8 cellular contexts compared by ENCODE assay signal in genomic region chr9:129990269-129991005, GRCh38. TPM values are rescaled to one million over a fixed set of nuclear protein-coding genes. Genes with fewer than 3 reads are reported as not detected.
DNase-seq lines count a peak whose midpoint lies in the region; ATAC-seq and TF ChIP-seq lines count a peak whose summit lies in the region.

No MANE protein-coding gene starts in this region.

- no peaks in the 10 kb centered on the region for H3K27me3 ChIP-seq in GM06990 (replicated peaks; ENCODE audit: control insufficient read depth, insufficient read depth, low read length)

- DNase-seq in GM06990 (ENCODE audit: extremely low read depth, insufficient read length) = peak; percentile 59
- peak; percentile 63 for DNase-seq in NCI-H226
- DNase-seq in activated T-helper 2 cell treated with anti-CD3 and anti-CD28 coated beads, Interferon-gamma antibody, Interleukin-2, Interleukin-4, amounts not matched to agents 10 μg/mL and 5 μg/mL and 100 μg/mL, durations not matched to agents 14 hours and 24 hours and 36 hours (ENCODE audit: low spot score) = no peak
- DNase-seq in DMS153 (lab: John Stamatoyannopoulos, UW) = no peak
- DNase-seq in NCI-H1436 treated with DMSO at 0.1 percent for 48 hours (lab: John Stamatoyannopoulos, UW) = no peak

- H3K36me3 ChIP-seq in GM06990 (ENCODE audit: control insufficient read depth, insufficient read depth, low read length) = peaks cover 7% of the 10 kb centered on the region

- peaks cover 73% of the 10 kb centered on the region for H3K36me3 Mint-ChIP-seq in activated T-helper 2 cell treated with anti-CD3 and anti-CD28 coated beads, Interferon-gamma antibody, Interleukin-2, Interleukin-4, amounts not matched to agents 10 μg/mL and 5 μg/mL and 100 μg/mL, durations not matched to agents 14 hours and 24 hours and 36 hours (ENCODE audit: low read depth)
- H3K36me3 Mint-ChIP-seq in nephron (ENCODE audit: low read depth) = peaks cover 29% of the 10 kb centered on the region

- ATAC-seq in GM18498 (IDR thresholded peaks at IDR 0.05; ENCODE audit: unreplicated experiment) (no peak), HG02938 (IDR thresholded peaks at IDR 0.05; ENCODE audit: unreplicated experiment) (no peak)

- TF ChIP-seq CTCF in GM06990 (IDR thresholded peaks at IDR 0.05; ENCODE audit: insufficient read depth, low read length, poor library complexity, severe bottlenecking) (no peak), nephron (IDR thresholded peaks at IDR 0.05; ENCODE audit: unreplicated experiment in 3 of 3) (no peak)

- peak overlapping the region; percentile 69 for H3K4me3 Mint-ChIP-seq in activated T-helper 2 cell treated with anti-CD3 and anti-CD28 coated beads, Interferon-gamma antibody, Interleukin-2, Interleukin-4, amounts not matched to agents 10 μg/mL and 5 μg/mL and 100 μg/mL, durations not matched to agents 14 hours and 24 hours and 36 hours (ENCODE audit: low read depth)
- H3K4me3 Mint-ChIP-seq in nephron = no peak overlapping the region

- H3K9me3 Mint-ChIP-seq in activated T-helper 2 cell treated with anti-CD3 and anti-CD28 coated beads, Interferon-gamma antibody, Interleukin-2, Interleukin-4, amounts not matched to agents 10 μg/mL and 5 μg/mL and 100 μg/mL, durations not matched to agents 14 hours and 24 hours and 36 hours = no peaks in the 10 kb centered on the region
- H3K9me3 Mint-ChIP-seq in nephron = no peaks in the 10 kb centered on the region

- intact Hi-C loops in activated T-helper 2 cell treated with anti-CD3 and anti-CD28 coated beads, Interferon-gamma antibody, Interleukin-2, Interleukin-4, amounts not matched to agents 10 μg/mL and 5 μg/mL and 100 μg/mL, durations not matched to agents 14 hours and 24 hours and 36 hours (cut with micrococcal nuclease) = loop anchor here (2.0 kb wide), 1 partner anchor 38 kb away; no protein-coding TSS in a partner anchor

- H3K4me1 Mint-ChIP-seq in activated T-helper 2 cell treated with anti-CD3 and anti-CD28 coated beads, Interferon-gamma antibody, Interleukin-2, Interleukin-4, amounts not matched to agents 10 μg/mL and 5 μg/mL and 100 μg/mL, durations not matched to agents 14 hours and 24 hours and 36 hours (ENCODE audit: low read depth) = peaks cover 50% of the 10 kb centered on the region
- H3K4me1 Mint-ChIP-seq in nephron = peaks cover 11% of the 10 kb centered on the region

- no peak overlapping the region; the same call in 1 of the 2 replicates for H3K4me3 ChIP-seq in GM06990 (replicated peaks; ENCODE audit: low read depth, low read length)

- H3K27me3 Mint-ChIP-seq in activated T-helper 2 cell treated with anti-CD3 and anti-CD28 coated beads, Interferon-gamma antibody, Interleukin-2, Interleukin-4, amounts not matched to agents 10 μg/mL and 5 μg/mL and 100 μg/mL, durations not matched to agents 14 hours and 24 hours and 36 hours (ENCODE audit: low read depth) = no peaks in the 10 kb centered on the region
- H3K27me3 Mint-ChIP-seq in nephron (ENCODE audit: low read depth) = no peaks in the 10 kb centered on the region

- H3K27ac Mint-ChIP-seq in activated T-helper 2 cell treated with anti-CD3 and anti-CD28 coated beads, Interferon-gamma antibody, Interleukin-2, Interleukin-4, amounts not matched to agents 10 μg/mL and 5 μg/mL and 100 μg/mL, durations not matched to agents 14 hours and 24 hours and 36 hours = peak overlapping the region; percentile 97
- peak overlapping the region in 2 of 3 experiments; percentile 1 to 17 for H3K27ac Mint-ChIP-seq in nephron

RNA-seq across cellular contexts. Expression of gene FNBP1, which starts 52.6 kb away (rescaled TPM):
- total RNA-seq in activated T-helper 2 cell treated with anti-CD3 and anti-CD28 coated beads, Interferon-gamma antibody, Interleukin-2, Interleukin-4, amounts not matched to agents 10 μg/mL and 5 μg/mL and 100 μg/mL, durations not matched to agents 14 hours and 24 hours and 36 hours = 358 and 359 TPM in 2 replicates

Comparison
In these comparisons a context has a peak if more than half of its experiments do, and no peak if none do; other contexts are left out.
1. DNase-seq: peak in GM06990 (single experiment) and NCI-H226 (single experiment); none in activated T-helper 2 cell treated with anti-CD3 and anti-CD28 coated beads, Interferon-gamma antibody, Interleukin-2, Interleukin-4, amounts not matched to agents 10 μg/mL and 5 μg/mL and 100 μg/mL, durations not matched to agents 14 hours and 24 hours and 36 hours (single experiment), DMS153 (single experiment) and NCI-H1436 treated with DMSO at 0.1 percent for 48 hours (single experiment).